ENCODE assay signal across 24 cellular contexts in the genomic region with DNA sequence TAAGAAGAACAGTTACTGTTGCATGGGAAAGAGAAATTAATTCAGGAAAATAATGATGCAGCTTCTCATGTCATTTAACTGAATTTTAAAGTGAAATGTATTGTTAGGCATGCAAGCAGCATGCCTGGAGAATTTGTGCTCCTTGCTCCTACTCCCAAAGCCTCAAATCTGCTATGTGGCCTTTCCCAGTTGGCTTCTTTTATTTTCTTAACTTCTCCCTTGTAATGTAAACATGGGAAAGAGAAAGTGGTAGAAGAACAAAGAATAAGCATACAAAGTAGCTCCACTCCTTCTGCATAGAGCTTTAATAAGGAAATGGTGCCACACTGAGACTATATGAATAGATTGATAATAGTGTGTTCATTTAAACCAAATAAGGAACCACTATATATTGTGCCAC.
DNase-seq lines count a peak whose midpoint lies in the region; ATAC-seq, FAIRE-seq and TF ChIP-seq lines count a peak whose summit lies in the region.
"Had no signal": no experiment of that assay in that cellular context is flagged by ENCODE, and none has a peak within 500 bp of the region (broad histone marks: within the 10 kb centered on the region; RNA-seq: fewer than 3 reads in every experiment).

No MANE protein-coding gene starts in this region.

- H3K9ac ChIP-seq in iPS-20b (ENCODE audit: low read depth, low read length) (peak overlapping the region; percentile 65; the same call in 1 of the 2 replicates), smooth muscle cell (ENCODE audit: low read depth) (no peak overlapping the region), kidney (ENCODE audit: low read length in 2 of 2) (no peak overlapping the region)

- H3K27me3 ChIP-seq in iPS-20b (ENCODE audit: insufficient read depth, low read length) (no peaks in the 10 kb centered on the region), smooth muscle cell (ENCODE audit: low read depth) (no peaks in the 10 kb centered on the region), psoas muscle (ENCODE audit: insufficient read depth in 3 of 3, low read length in 2 of 3) (no peaks in the 10 kb centered on the region)
- H3K27me3 ChIP-seq: Peyer's patch, right atrium auricular region, SJSA1 had no signal

- intact Hi-C loops in kidney (cut with DNase I): no loop called here
- intact Hi-C loops in psoas muscle (cut with DNase I): no loop called here

- H3K27ac ChIP-seq in iPS-20b (ENCODE audit: low read length): peak overlapping the region; percentile 54
- H3K27ac ChIP-seq in smooth muscle cell (ENCODE audit: low read depth): no peak overlapping the region
- no peak overlapping the region for H3K27ac ChIP-seq in kidney (ENCODE audit: low read depth in 2 of 2, low read length in 2 of 2)
- no peak overlapping the region for H3K27ac ChIP-seq in psoas muscle
- H3K27ac ChIP-seq: Peyer's patch, right atrium auricular region, SJSA1, VCaP had no signal

- H3K4me2 ChIP-seq in smooth muscle cell: no peak overlapping the region

- H3F3A ChIP-seq in smooth muscle cell (ENCODE audit: low read depth): no peaks in the 10 kb centered on the region

- H3K4me3 ChIP-seq in astrocyte of the spinal cord (ENCODE audit: low read depth, low read length) (no peak overlapping the region), iPS-20b (ENCODE audit: low read length) (peak overlapping the region; percentile 39; the same call in 1 of the 2 replicates), smooth muscle cell (no peak overlapping the region), kidney (ENCODE audit: low read length in 2 of 2) (no peak overlapping the region), psoas muscle (no peak overlapping the region)
- H3K4me3 ChIP-seq: mucosa of descending colon, Peyer's patch, right atrium auricular region, SJSA1 had no signal

- H3K9me3 ChIP-seq in iPS-20b (ENCODE audit: insufficient read depth, low read depth, low read length) (no peaks in the 10 kb centered on the region; the same call in 1 of the 2 replicates), smooth muscle cell (replicated peaks; ENCODE audit: low read depth) (no peaks in the 10 kb centered on the region), kidney (ENCODE audit: control insufficient read depth in 1 of 2, low read length in 2 of 2) (no peaks in the 10 kb centered on the region), psoas muscle (no peaks in the 10 kb centered on the region)
- H3K9me3 ChIP-seq: mucosa of descending colon, Peyer's patch, right atrium auricular region, SJSA1 had no signal

- H4K20me1 ChIP-seq in smooth muscle cell (ENCODE audit: low read depth): no peaks in the 10 kb centered on the region

- ATAC-seq in psoas muscle: no peak
- ATAC-seq: HepG2, left lobe of liver, mucosa of descending colon had no signal

- H3K79me2 ChIP-seq in smooth muscle cell (ENCODE audit: low read depth): no peaks in the 10 kb centered on the region

- H3K36me3 ChIP-seq in iPS-20b (ENCODE audit: insufficient read depth, low read depth, low read length) (no peaks in the 10 kb centered on the region), smooth muscle cell (ENCODE audit: low read depth) (no peaks in the 10 kb centered on the region), kidney (ENCODE audit: control insufficient read depth in 1 of 2, insufficient read depth in 2 of 2, low read length in 2 of 2) (no peaks in the 10 kb centered on the region), psoas muscle (ENCODE audit: insufficient read depth in 1 of 2, low read depth in 1 of 2) (no peaks in the 10 kb centered on the region)
- H3K36me3 ChIP-seq: Peyer's patch, right atrium auricular region, SJSA1 had no signal

- FAIRE-seq in kidney (lab: Jason Lieb, UNC): no peak
- FAIRE-seq: bronchial epithelial cell, endothelial cell of umbilical vein, HepG2, urothelium cell line had no signal

- in situ Hi-C loops in astrocyte of the spinal cord (cut with HindIII; ENCODE audit: low sequenced_read_pairs): no loop called here

- TF ChIP-seq CTCF in astrocyte of the spinal cord (IDR thresholded peaks at IDR 0.05; ENCODE audit: low read depth, low read length) (no peak), smooth muscle cell (IDR thresholded peaks at IDR 0.05; ENCODE audit: borderline replicate concordance, insufficient read depth, poor library complexity, severe bottlenecking) (no peak), kidney (IDR thresholded peaks at IDR 0.05; ENCODE audit: borderline replicate concordance, extremely low read depth, insufficient read depth) (no peak), psoas muscle (IDR thresholded peaks at IDR 0.05) (no peak)

- peaks cover 26% of the 10 kb centered on the region; the same call in 1 of the 2 replicates for H3K4me1 ChIP-seq in iPS-20b (ENCODE audit: insufficient read depth, low read length)
- peaks cover 11% of the 10 kb centered on the region for H3K4me1 ChIP-seq in smooth muscle cell (ENCODE audit: low read depth)
- no peaks in the 10 kb centered on the region for H3K4me1 ChIP-seq in kidney (ENCODE audit: control insufficient read depth in 1 of 2, insufficient read depth in 1 of 2, low read depth in 1 of 2, low read length in 2 of 2)
- H3K4me1 ChIP-seq in psoas muscle: no peaks in the 10 kb centered on the region
- H3K4me1 ChIP-seq: Peyer's patch, right atrium auricular region, SJSA1 had no signal

- DNase-seq in NCI-H2227 treated with DMSO at 0.1 percent for 48 hours (lab: John Stamatoyannopoulos, UW) (peak; percentile 7), NCI-H2227 (lab: John Stamatoyannopoulos, UW; ENCODE audit: unreplicated experiment) (no peak), astrocyte of the spinal cord (ENCODE audit: low read depth, low spot score) (peak; percentile 22), smooth muscle cell (lab: John Stamatoyannopoulos, UW; ENCODE audit: unreplicated experiment) (no peak), kidney (no peak), psoas muscle (no peak), hippocampal formation (lab: John Stamatoyannopoulos, UW) (no peak)
- DNase-seq: 8988T; activated CD8-positive, alpha-beta memory T cell treated with anti-CD3 and anti-CD28 coated beads, Interleukin-2, amount 50 U/mL, for 48 hours; activated effector memory CD4-positive, alpha-beta T cell treated with Interleukin-2 at 50 U/mL for 16 hours; EL; foreskin fibroblast; mucosa of descending colon; NCI-H226; Peyer's patch had no signal

- peak overlapping the region; percentile 45 for H2AFZ ChIP-seq in smooth muscle cell (ENCODE audit: low read depth)

Comparison
In these comparisons a context has a peak if more than half of its experiments do, and no peak if none do; other contexts are left out.
1. DNase-seq: peak in NCI-H2227 treated with DMSO at 0.1 percent for 48 hours (single experiment) and astrocyte of the spinal cord (single experiment); none in NCI-H2227 (single experiment), smooth muscle cell (single experiment), kidney (single experiment), psoas muscle (0 of 2) and hippocampal formation (0 of 2).